8 cellular contexts compared by ENCODE assay signal in the genomic region with DNA sequence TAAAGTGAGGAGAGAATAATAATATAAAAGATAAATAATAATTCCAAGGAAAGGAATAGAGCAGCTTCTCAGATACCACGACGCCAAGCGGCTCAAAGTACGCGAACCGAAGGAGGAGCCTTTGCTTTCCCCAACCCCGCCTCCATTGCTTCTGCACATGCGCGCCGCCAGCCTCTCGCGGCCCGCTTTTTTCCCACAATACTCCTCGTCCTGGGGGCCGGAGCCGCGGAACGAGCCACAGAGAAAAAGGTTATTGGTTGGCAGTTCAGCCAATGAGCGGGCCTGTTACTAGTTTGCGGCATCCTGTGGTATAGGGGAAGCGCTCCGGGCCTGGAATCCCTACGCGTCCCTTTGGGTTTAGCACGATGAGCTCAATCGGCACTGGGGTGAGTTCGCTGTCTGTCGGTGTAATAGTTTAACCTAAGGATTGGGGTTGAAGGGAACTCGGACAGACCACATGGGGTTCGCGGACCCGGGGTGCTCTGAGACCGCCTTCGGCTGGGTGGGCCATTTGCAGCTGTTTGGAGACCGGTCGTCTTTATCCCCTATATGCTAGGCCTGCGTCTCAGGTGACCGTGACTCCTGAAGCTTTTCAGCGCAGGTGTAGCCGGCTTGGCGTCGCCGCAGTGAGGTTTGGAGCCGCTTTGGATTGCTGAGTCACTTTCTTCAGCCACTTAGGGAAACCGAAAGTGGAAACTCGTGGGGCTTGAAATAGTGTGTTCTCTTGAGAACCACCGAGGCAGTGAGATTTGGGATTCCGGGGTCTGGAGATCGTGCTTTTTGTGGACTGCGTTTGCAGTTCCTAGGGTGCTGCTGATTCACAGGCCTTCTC. TPM values are rescaled to one million over a fixed set of nuclear protein-coding genes. Genes with fewer than 3 reads are reported as not detected.
A peak's percentile ranks its signal among the peaks of the same experiment; 100 is the strongest.
DNase-seq lines count a peak whose midpoint lies in the region; ATAC-seq and TF ChIP-seq lines count a peak whose summit lies in the region.

A gene (plus strand): TSS at position 288 of the 832 bp plus-strand sequence. CDS start 78 bp downstream, at position 366.

- peaks cover 51% of the 10 kb centered on the region for H3K79me2 ChIP-seq in mammary epithelial cell (ENCODE audit: insufficient read depth, low read length)

- CTCF ChIA-PET in mammary epithelial cell (lab: Charles Lee; ENCODE audit: low non-redundant PET), result interaction anchor here (0.7 kb wide), 1 partner anchor 37 kb away, joined by 6 read pairs; no protein-coding TSS in a partner anchor

- H3K9ac ChIP-seq in mammary epithelial cell (ENCODE audit: insufficient read depth, low read length) (peak within 1 kb of the TSS; percentile 95), skeletal muscle tissue (ENCODE audit: low read depth in 1 of 3, low read length in 3 of 3) (peak within 1 kb of the TSS; percentile 97 to 100 (median 99))

- dilution Hi-C loops in mammary epithelial cell (cut with HindIII; ENCODE audit: low sequenced_read_pairs), result no loop called here

- H3K36me3 ChIP-seq in WERI-Rb-1, result peaks cover 34% of the 10 kb centered on the region
- peaks cover 7% of the 10 kb centered on the region for H3K36me3 ChIP-seq in mammary epithelial cell (ENCODE audit: insufficient read depth, low read length)
- H3K36me3 ChIP-seq in skeletal muscle tissue (ENCODE audit: control insufficient read depth in 3 of 3, insufficient read depth in 3 of 3, low read length in 3 of 3), result peaks cover under 1 to 7% (median 2%) of the 10 kb centered on the region in 3 donors

- TF ChIP-seq CTCF in WERI-Rb-1 (IDR thresholded peaks at IDR 0.05; ENCODE audit: low read depth, low read length) (no peak), mammary epithelial cell (conservative IDR thresholded peaks at IDR 0.05 in 1 of 2, IDR thresholded peaks at IDR 0.05 in 1 of 2; ENCODE audit: extremely low read depth in 1 of 2, insufficient read depth in 1 of 2, low read depth in 1 of 2, low read length in 2 of 2) (peak in 1 of 2 donors; percentile 16)

- H3K4me2 ChIP-seq in mammary epithelial cell (ENCODE audit: insufficient read depth, low read depth, low read length), result peak within 1 kb of the TSS; percentile 96

- peak; percentile 97 for DNase-seq in ACHN
- DNase-seq in NCI-H2227 (lab: John Stamatoyannopoulos, UW; ENCODE audit: unreplicated experiment), result peak; percentile 98
- peak; percentile 98 for DNase-seq in WERI-Rb-1
- DNase-seq in mammary epithelial cell, result peak; percentile 98

- peak within 1 kb of the TSS; percentile 79 for H3K4me3 ChIP-seq in WERI-Rb-1 (ENCODE audit: low read depth, low read length)
- peak within 1 kb of the TSS; percentile 81 to 100 (median 96) for H3K4me3 ChIP-seq in mammary epithelial cell (replicated peaks in 1 of 3; ENCODE audit: insufficient read depth in 1 of 3, low read depth in 2 of 3, low read length in 3 of 3)
- H3K4me3 ChIP-seq in iPS-18c (ENCODE audit: insufficient read depth, low read depth, low read length), result peak within 1 kb of the TSS; percentile 88
- peak within 1 kb of the TSS; percentile 89 to 98 (median 92) for H3K4me3 ChIP-seq in skeletal muscle tissue (ENCODE audit: low read length in 3 of 3)

- H3K27me3 ChIP-seq in WERI-Rb-1 (ENCODE audit: insufficient read depth, low read depth, severe bottlenecking) (no peaks in the 10 kb centered on the region), mammary epithelial cell (ENCODE audit: insufficient read depth, low read length) (no peaks in the 10 kb centered on the region), skeletal muscle tissue (ENCODE audit: control insufficient read depth in 3 of 3, insufficient read depth in 3 of 3, low read length in 3 of 3) (no peaks in the 10 kb centered on the region)

- H3K4me1 ChIP-seq in mammary epithelial cell (ENCODE audit: insufficient read depth, low read length) (peaks cover 18% of the 10 kb centered on the region), skeletal muscle tissue (ENCODE audit: control insufficient read depth in 3 of 3, insufficient read depth in 3 of 3, low read length in 3 of 3) (peaks cover 14 to 28% (median 15%) of the 10 kb centered on the region in 3 donors)

- in situ Hi-C loops in ACHN (cut with HindIII; ENCODE audit: low pct_ligation_motif_present, low pct_unique_long_range_greater_than_20kb, low sequenced_read_pairs) (no loop called here), mammary epithelial cell (cut with MboI; ENCODE audit: low sequenced_read_pairs in 2 of 2) (no loop called here)

- intact Hi-C loops in mammary epithelial cell (cut with micrococcal nuclease), result loop anchor here (1.0 to 2.0 kb wide), 3 partner anchors 44 to 136 kb away; a partner anchor contains a TSS

- ATAC-seq in GM18873 (IDR thresholded peaks at IDR 0.05; ENCODE audit: low FRiP score, unreplicated experiment) (peak; percentile 89), HG03139 (IDR thresholded peaks at IDR 0.05; ENCODE audit: unreplicated experiment) (peak; percentile 89)

- TSS peak; percentile 75 for BruUV-seq in mammary epithelial cell (replicated peaks; lab: Mats Ljungman, UMichigan)

- peak within 1 kb of the TSS; percentile 91 for H3K27ac ChIP-seq in WERI-Rb-1
- H3K27ac ChIP-seq in mammary epithelial cell (ENCODE audit: insufficient read depth, low read depth, low read length), result peak within 1 kb of the TSS; percentile 93
- H3K27ac ChIP-seq in skeletal muscle tissue (ENCODE audit: low read depth, low read length), result peak within 1 kb of the TSS; percentile 97

- H4K20me1 ChIP-seq in mammary epithelial cell (ENCODE audit: insufficient read depth, low read length), result no peaks in the 10 kb centered on the region

- WGBS in mammary epithelial cell (ENCODE audit: low coverage, missing lambda C conversion rate), result 2% methylated on average over 41 of the region's 50 CpGs

- H3K9me3 ChIP-seq in WERI-Rb-1 (ENCODE audit: severe bottlenecking) (no peaks in the 10 kb centered on the region), mammary epithelial cell (replicated peaks; ENCODE audit: insufficient read depth, low read length) (no peaks in the 10 kb centered on the region), iPS-18c (ENCODE audit: control insufficient read depth, insufficient read depth, low read length) (no peaks in the 10 kb centered on the region), skeletal muscle tissue (ENCODE audit: control insufficient read depth in 3 of 3, low read length in 3 of 3) (no peaks in the 10 kb centered on the region)

- peak within 1 kb of the TSS; percentile 98 for H2AFZ ChIP-seq in mammary epithelial cell (ENCODE audit: low read depth, low read length)

RNA-seq across cellular contexts. Expression of the gene that starts here (rescaled TPM):
- total RNA-seq in mammary epithelial cell (100 to 1,000 TPM in 1 of 2 donors, 10 to 100 TPM in 1; 69.8 to 157 TPM), skeletal muscle tissue (39.1 TPM)
- polyA plus RNA-seq in mammary epithelial cell, result 199 TPM
- 268 TPM for polyA minus RNA-seq in mammary epithelial cell

Comparison
In these comparisons a context has a peak if more than half of its experiments do, and no peak if none do; other contexts are left out.
1. Peak in every context shown above with its lines: DNase-seq, ATAC-seq, H3K4me3 ChIP-seq and H3K27ac ChIP-seq.